ENCODE assay signal across 3 cellular contexts in the genomic region with DNA sequence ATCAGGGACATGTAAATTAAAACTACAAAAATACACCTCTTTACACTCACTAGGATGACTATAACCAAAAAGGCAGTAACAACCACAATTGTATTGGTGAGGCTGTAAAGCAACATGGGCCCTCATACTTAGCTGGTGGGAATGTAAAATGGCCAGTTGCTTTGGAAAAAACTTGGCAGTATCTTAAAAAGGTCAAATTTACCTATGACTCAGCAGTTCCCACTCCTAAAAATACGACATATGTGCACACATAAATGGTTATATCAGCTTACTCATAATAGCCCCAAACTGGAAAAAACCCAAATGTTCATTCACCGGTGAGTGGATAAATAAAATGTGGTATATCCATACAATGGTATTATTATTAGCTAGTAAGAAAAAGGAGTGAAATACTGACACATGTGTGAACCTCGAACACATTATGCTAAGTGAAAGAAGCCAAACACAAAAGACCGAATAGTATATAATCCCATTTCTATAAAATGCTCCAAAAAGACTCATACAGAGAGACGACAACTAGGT.
TF ChIP-seq lines count a peak whose summit lies in the region.

No MANE protein-coding gene starts in this region.

TF ChIP-seq in SK-N-SH treated with all-trans-retinoic acid at 6 μM for 48 hours, 23 proteins besides CTCF, POLR2A, EP300 and RAD21:
- TF ChIP-seq OSR1 (CRISPR knock-in tag; IDR thresholded peaks at IDR 0.05) (no peak), ZNF8 (CRISPR knock-in tag; IDR thresholded peaks at IDR 0.05) (peak; percentile 90)

TF ChIP-seq in SK-N-SH, 30 proteins besides CTCF, POLR2A, EP300 and RAD21:
- no peak for TF ChIP-seq TCF12 (IDR thresholded peaks at IDR 0.05)
- TF ChIP-seq SMC3 (IDR thresholded peaks at IDR 0.05; ENCODE audit: low read depth, low read length): no peak
- TF ChIP-seq FOSL2 (IDR thresholded peaks at IDR 0.05; ENCODE audit: borderline replicate concordance, low read depth): no peak
- TF ChIP-seq ZBTB33 (IDR thresholded peaks at IDR 0.05; ENCODE audit: borderline replicate concordance, low read depth): no peak
- TF ChIP-seq POLR2AphosphoS5 (IDR thresholded peaks at IDR 0.05; ENCODE audit: low read depth, low read length): no peak
- no peak for TF ChIP-seq NRF1 (IDR thresholded peaks at IDR 0.05; ENCODE audit: low read depth, low read length)
- TF ChIP-seq NFIC (IDR thresholded peaks at IDR 0.05; ENCODE audit: borderline replicate concordance): no peak
- TF ChIP-seq, protein P1, sequence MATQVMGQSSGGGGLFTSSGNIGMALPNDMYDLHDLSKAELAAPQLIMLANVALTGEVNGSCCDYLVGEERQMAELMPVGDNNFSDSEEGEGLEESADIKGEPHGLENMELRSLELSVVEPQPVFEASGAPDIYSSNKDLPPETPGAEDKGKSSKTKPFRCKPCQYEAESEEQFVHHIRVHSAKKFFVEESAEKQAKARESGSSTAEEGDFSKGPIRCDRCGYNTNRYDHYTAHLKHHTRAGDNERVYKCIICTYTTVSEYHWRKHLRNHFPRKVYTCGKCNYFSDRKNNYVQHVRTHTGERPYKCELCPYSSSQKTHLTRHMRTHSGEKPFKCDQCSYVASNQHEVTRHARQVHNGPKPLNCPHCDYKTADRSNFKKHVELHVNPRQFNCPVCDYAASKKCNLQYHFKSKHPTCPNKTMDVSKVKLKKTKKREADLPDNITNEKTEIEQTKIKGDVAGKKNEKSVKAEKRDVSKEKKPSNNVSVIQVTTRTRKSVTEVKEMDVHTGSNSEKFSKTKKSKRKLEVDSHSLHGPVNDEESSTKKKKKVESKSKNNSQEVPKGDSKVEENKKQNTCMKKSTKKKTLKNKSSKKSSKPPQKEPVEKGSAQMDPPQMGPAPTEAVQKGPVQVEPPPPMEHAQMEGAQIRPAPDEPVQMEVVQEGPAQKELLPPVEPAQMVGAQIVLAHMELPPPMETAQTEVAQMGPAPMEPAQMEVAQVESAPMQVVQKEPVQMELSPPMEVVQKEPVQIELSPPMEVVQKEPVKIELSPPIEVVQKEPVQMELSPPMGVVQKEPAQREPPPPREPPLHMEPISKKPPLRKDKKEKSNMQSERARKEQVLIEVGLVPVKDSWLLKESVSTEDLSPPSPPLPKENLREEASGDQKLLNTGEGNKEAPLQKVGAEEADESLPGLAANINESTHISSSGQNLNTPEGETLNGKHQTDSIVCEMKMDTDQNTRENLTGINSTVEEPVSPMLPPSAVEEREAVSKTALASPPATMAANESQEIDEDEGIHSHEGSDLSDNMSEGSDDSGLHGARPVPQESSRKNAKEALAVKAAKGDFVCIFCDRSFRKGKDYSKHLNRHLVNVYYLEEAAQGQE (IDR thresholded peaks at IDR 0.05; ENCODE audit: low read depth, low read length): no peak
- no peak for TF ChIP-seq ELF1 (IDR thresholded peaks at IDR 0.05)
- TF ChIP-seq, protein P2, sequence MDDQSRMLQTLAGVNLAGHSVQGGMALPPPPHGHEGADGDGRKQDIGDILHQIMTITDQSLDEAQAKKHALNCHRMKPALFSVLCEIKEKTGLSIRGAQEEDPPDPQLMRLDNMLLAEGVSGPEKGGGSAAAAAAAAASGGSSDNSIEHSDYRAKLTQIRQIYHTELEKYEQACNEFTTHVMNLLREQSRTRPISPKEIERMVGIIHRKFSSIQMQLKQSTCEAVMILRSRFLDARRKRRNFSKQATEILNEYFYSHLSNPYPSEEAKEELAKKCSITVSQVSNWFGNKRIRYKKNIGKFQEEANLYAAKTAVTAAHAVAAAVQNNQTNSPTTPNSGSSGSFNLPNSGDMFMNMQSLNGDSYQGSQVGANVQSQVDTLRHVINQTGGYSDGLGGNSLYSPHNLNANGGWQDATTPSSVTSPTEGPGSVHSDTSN (IDR thresholded peaks at IDR 0.05): no peak
- no peak for TF ChIP-seq USF2 (IDR thresholded peaks at IDR 0.05; ENCODE audit: borderline replicate concordance, low read depth, low read length)

TF ChIP-seq in GM12878, 131 proteins besides CTCF, POLR2A, EP300 and RAD21:
- TF ChIP-seq BACH1 (IDR thresholded peaks at IDR 0.05; ENCODE audit: borderline replicate concordance): 0 out of 2 replicates have a peak, but pooled peaks have one; percentile 39
- no peak for TF ChIP-seq NFIC (IDR thresholded peaks at IDR 0.05; ENCODE audit: low read depth, low read length)
